1 cellular context compared by ENCODE assay signal in the genomic region with DNA sequence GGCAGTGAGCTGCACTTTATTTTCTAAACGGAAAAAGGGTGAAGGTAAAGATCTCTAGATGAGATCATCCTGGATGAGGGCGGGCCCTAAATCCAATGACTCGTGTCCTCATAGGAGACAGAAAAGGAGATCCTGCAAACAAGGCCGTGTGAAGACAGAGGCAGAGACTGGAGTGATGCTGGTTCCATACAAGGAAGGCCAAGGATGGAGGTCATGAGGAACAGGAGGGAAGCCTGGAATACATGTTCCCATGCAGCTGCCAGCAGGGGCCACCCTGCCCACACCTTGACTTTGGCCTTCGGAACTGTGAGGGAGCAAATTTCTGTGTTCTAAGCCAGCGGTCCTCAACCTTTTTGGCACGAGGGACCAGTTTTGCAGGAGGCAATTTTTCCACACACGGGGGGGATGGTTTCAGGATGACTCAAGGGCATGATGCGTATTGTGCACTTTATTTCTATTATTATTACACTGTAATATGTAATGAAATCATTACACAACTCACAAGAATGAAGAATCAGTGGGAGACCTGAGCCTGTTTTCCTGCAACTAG.
TF ChIP-seq lines count a peak whose summit lies in the region.

No MANE protein-coding gene starts in this region.

TF ChIP-seq in H1, 55 proteins besides CTCF, POLR2A, EP300 and RAD21:
- TF ChIP-seq ASH2L (IDR thresholded peaks at IDR 0.05; ENCODE audit: low read length) (no peak), TEAD4 (IDR thresholded peaks at IDR 0.05; ENCODE audit: low read depth, low read length) (no peak), CREB1 (IDR thresholded peaks at IDR 0.05) (no peak), KDM4A (IDR thresholded peaks at IDR 0.05; ENCODE audit: low read depth, low read length, severe bottlenecking) (no peak), SAP30 (IDR thresholded peaks at IDR 0.05; ENCODE audit: insufficient read depth, insufficient replicate concordance, low read length) (no peak), JUND (IDR thresholded peaks at IDR 0.05; ENCODE audit: low read length) (no peak), GTF2F1 (IDR thresholded peaks at IDR 0.05; ENCODE audit: borderline replicate concordance, low read depth, low read length) (no peak), PHF8 (conservative IDR thresholded peaks at IDR 0.05; ENCODE audit: low read depth, low read length) (no peak), CHD1 (IDR thresholded peaks at IDR 0.05; ENCODE audit: low read depth, low read length) (no peak)
